In genomic region chr7:44536090-44536489, GRCh38 we compare ENCODE assay signal across 1 cellular context.
TF ChIP-seq lines count a peak whose summit lies in the region.

No MANE protein-coding gene starts in this region.

TF ChIP-seq in H1, 55 proteins besides CTCF, POLR2A, EP300 and RAD21:
- TF ChIP-seq SUZ12 (IDR thresholded peaks at IDR 0.05; ENCODE audit: low read length) (no peak), BCL11A (IDR thresholded peaks at IDR 0.05; ENCODE audit: low read depth in 2 of 2, low read length in 2 of 2) (no peak), HDAC2 (IDR thresholded peaks at IDR 0.05; ENCODE audit: borderline replicate concordance in 1 of 2, low read depth in 2 of 2, low read length in 2 of 2) (no peak), SP1 (IDR thresholded peaks at IDR 0.05; ENCODE audit: low read depth, low read length) (no peak), TAF1 (IDR thresholded peaks at IDR 0.05; ENCODE audit: low read depth, low read length) (no peak), SP4 (IDR thresholded peaks at IDR 0.05; ENCODE audit: low read length) (no peak), MAX (IDR thresholded peaks at IDR 0.05) (no peak), POU5F1 (IDR thresholded peaks at IDR 0.05; ENCODE audit: low read depth, low read length) (no peak), GABPA (IDR thresholded peaks at IDR 0.05; ENCODE audit: borderline replicate concordance, insufficient read depth, low read length) (no peak), CHD2 (IDR thresholded peaks at IDR 0.05; ENCODE audit: low read length) (no peak), JUN (IDR thresholded peaks at IDR 0.05; ENCODE audit: low read depth, low read length) (no peak)
- TF ChIP-seq, protein P1, sequence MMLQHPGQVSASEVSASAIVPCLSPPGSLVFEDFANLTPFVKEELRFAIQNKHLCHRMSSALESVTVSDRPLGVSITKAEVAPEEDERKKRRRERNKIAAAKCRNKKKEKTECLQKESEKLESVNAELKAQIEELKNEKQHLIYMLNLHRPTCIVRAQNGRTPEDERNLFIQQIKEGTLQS (IDR thresholded peaks at IDR 0.05; ENCODE audit: insufficient read depth, low read depth, low read length): no peak
TF ChIP-seq in H1: peak in this region for 0.
